In genomic region chr17:65742433-65743312, GRCh38 we compare ENCODE assay signal across 1 cellular context.
TF ChIP-seq lines count a peak whose summit lies in the region.

No MANE protein-coding gene starts in this region.

TF ChIP-seq in GM23338, 12 proteins besides CTCF, POLR2A, EP300 and RAD21 (continued from another document):
- TF ChIP-seq ZNF462 (CRISPR knock-in tag; IDR thresholded peaks at IDR 0.05) = no peak
- TF ChIP-seq CREB1 (CRISPR knock-in tag; IDR thresholded peaks at IDR 0.05; ENCODE audit: low read depth) = no peak
- TF ChIP-seq EZH2phosphoT487 (IDR thresholded peaks at IDR 0.05; ENCODE audit: unreplicated experiment) = no peak
- TF ChIP-seq REST (IDR thresholded peaks at IDR 0.05; ENCODE audit: unreplicated experiment) = no peak
